Comparison of ENCODE assay signal across 9 cellular contexts in the genomic region with DNA sequence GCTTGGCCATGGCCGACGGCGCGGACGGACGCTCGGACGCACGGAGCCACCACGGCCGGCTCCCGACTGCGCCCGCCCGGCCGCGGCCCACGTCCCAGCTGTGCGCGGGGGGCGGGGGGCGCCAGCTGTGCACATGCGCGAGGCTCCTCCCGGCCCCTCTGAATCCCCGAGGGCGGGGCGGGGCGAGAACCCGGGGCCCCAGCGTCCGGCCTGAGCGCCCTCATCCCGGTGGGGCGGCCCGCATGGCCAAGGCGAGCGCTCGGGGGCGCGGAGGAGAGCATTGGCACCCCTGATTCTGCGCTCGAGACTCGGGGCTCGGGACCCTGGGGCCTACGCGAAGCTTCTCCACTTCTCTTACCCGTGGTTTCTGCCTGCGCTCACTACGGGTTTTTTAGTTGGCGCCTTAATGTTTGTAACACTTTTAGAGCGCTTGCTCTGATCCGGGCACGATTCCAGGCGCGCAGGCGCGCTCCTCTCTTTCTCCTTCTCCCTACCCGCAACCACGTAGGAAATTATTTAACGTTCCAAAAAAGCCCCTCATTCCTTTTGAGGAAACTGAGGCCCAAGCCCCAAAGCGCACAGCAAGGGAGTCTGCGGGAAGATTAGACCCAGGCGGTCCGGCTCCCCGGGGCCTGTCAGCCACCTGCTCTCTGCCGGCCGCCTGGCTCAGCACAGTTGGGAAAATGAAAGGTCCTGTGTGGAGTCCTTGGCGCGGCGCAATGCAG. TPM values are rescaled to one million over a fixed set of nuclear protein-coding genes. Genes with fewer than 3 reads are reported as not detected.
A peak's percentile ranks its signal among the peaks of the same experiment; 100 is the strongest.
DNase-seq lines count a peak whose midpoint lies in the region; ATAC-seq and TF ChIP-seq lines count a peak whose summit lies in the region.
"Had no signal": no experiment of that assay in that cellular context is flagged by ENCODE, and none has a peak within 500 bp of the region (broad histone marks: within the 10 kb centered on the region; RNA-seq: fewer than 3 reads in every experiment).

A gene with protein sequence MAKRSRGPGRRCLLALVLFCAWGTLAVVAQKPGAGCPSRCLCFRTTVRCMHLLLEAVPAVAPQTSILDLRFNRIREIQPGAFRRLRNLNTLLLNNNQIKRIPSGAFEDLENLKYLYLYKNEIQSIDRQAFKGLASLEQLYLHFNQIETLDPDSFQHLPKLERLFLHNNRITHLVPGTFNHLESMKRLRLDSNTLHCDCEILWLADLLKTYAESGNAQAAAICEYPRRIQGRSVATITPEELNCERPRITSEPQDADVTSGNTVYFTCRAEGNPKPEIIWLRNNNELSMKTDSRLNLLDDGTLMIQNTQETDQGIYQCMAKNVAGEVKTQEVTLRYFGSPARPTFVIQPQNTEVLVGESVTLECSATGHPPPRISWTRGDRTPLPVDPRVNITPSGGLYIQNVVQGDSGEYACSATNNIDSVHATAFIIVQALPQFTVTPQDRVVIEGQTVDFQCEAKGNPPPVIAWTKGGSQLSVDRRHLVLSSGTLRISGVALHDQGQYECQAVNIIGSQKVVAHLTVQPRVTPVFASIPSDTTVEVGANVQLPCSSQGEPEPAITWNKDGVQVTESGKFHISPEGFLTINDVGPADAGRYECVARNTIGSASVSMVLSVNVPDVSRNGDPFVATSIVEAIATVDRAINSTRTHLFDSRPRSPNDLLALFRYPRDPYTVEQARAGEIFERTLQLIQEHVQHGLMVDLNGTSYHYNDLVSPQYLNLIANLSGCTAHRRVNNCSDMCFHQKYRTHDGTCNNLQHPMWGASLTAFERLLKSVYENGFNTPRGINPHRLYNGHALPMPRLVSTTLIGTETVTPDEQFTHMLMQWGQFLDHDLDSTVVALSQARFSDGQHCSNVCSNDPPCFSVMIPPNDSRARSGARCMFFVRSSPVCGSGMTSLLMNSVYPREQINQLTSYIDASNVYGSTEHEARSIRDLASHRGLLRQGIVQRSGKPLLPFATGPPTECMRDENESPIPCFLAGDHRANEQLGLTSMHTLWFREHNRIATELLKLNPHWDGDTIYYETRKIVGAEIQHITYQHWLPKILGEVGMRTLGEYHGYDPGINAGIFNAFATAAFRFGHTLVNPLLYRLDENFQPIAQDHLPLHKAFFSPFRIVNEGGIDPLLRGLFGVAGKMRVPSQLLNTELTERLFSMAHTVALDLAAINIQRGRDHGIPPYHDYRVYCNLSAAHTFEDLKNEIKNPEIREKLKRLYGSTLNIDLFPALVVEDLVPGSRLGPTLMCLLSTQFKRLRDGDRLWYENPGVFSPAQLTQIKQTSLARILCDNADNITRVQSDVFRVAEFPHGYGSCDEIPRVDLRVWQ (N-terminal part only) (minus strand): TSS at position 70 of the 725 bp plus-strand sequence. CDS start 60 bp downstream, at position 10.

- peaks cover 5% of the 10 kb centered on the region for H3K27me3 ChIP-seq in WERI-Rb-1 (ENCODE audit: insufficient read depth, low read depth, severe bottlenecking)

- H3K9me3 ChIP-seq in WERI-Rb-1 (ENCODE audit: severe bottlenecking): no peaks in the 10 kb centered on the region

- H3K36me3 Mint-ChIP-seq in activated T-helper 17 cell treated with anti-CD3 and anti-CD28 coated beads, Interleukin-2, amount 50 U/mL, for 72 hours (ENCODE audit: low read depth): no peaks in the 10 kb centered on the region
- H3K36me3 Mint-ChIP-seq: CD4-positive, CD25-positive, alpha-beta regulatory T cell had no signal

- H3K4me3 Mint-ChIP-seq in activated T-helper 17 cell treated with anti-CD3 and anti-CD28 coated beads, Interleukin-2, amount 50 U/mL, for 72 hours: no peak within 1 kb of the TSS

- DNase-seq in NCI-H1417 (lab: John Stamatoyannopoulos, UW) (peak; percentile 46 to 90 (median 88)), NCI-H1417 treated with DMSO at 0.1 percent for 48 hours (lab: John Stamatoyannopoulos, UW) (no peak), WERI-Rb-1 (peak; percentile 60), glomerular endothelial cell (ENCODE audit: extremely low read depth, low read depth, low spot score) (no peak), omental fat pad (ENCODE audit: low spot score) (no peak), GM10266 (ENCODE audit: extremely low spot score) (no peak)
- DNase-seq in activated CD4-positive, CD25-positive, alpha-beta regulatory T cell (lab: John Stamatoyannopoulos, UW): no peak
- DNase-seq: CD4-positive, CD25-positive, alpha-beta regulatory T cell had no signal

- peak within 1 kb of the TSS; percentile 70 for H3K27ac ChIP-seq in WERI-Rb-1

- peak within 1 kb of the TSS; percentile 59 for H3K4me3 ChIP-seq in WERI-Rb-1 (ENCODE audit: low read depth, low read length)

- H3K36me3 ChIP-seq in WERI-Rb-1: peaks cover 3% of the 10 kb centered on the region

- no peak for TF ChIP-seq CTCF in WERI-Rb-1 (IDR thresholded peaks at IDR 0.05; ENCODE audit: low read depth, low read length)
- no peak for TF ChIP-seq CTCF in omental fat pad (IDR thresholded peaks at IDR 0.05)
- TF ChIP-seq CTCF in GM10266 (IDR thresholded peaks at IDR 0.05; ENCODE audit: control insufficient read depth, insufficient read depth, low read depth, missing control alignments): no peak

- H3K9me3 Mint-ChIP-seq in activated T-helper 17 cell treated with anti-CD3 and anti-CD28 coated beads, Interleukin-2, amount 50 U/mL, for 72 hours: no peaks in the 10 kb centered on the region

- ATAC-seq in omental fat pad (ENCODE audit: low FRiP score): peak; percentile 62
- no peak for ATAC-seq in activated T-helper 17 cell treated with anti-CD3 and anti-CD28 coated beads, Interleukin-2, amount 50 U/mL, for 72 hours (replicated peaks)

- H3K27ac Mint-ChIP-seq in activated T-helper 17 cell treated with anti-CD3 and anti-CD28 coated beads, Interleukin-2, amount 50 U/mL, for 72 hours: no peak within 1 kb of the TSS

- no peaks in the 10 kb centered on the region for H3K4me1 Mint-ChIP-seq in activated T-helper 17 cell treated with anti-CD3 and anti-CD28 coated beads, Interleukin-2, amount 50 U/mL, for 72 hours

- peaks cover 37% of the 10 kb centered on the region for H3K27me3 Mint-ChIP-seq in activated T-helper 17 cell treated with anti-CD3 and anti-CD28 coated beads, Interleukin-2, amount 50 U/mL, for 72 hours

RNA-seq across cellular contexts. Expression of the gene that starts here (rescaled TPM):
- total RNA-seq in glomerular endothelial cell (1,281 and 1,930 TPM in 2 replicates), omental fat pad (100 to 1,000 TPM in 2 of 4 donors, 10 to 100 TPM in 2; 81.2 to 228 (median 112) TPM)
- not detected for total RNA-seq in activated T-helper 17 cell treated with anti-CD3 and anti-CD28 coated beads, Interleukin-2, amount 50 U/mL, for 72 hours

Comparison
In these comparisons a context has a peak if more than half of its experiments do, and no peak if none do; other contexts are left out.
1. RNA of the gene that starts here (total RNA-seq): 1,281 to 1,930 TPM in glomerular endothelial cell and 81.2 to 228 TPM in omental fat pad; not detected in activated T-helper 17 cell treated with anti-CD3 and anti-CD28 coated beads, Interleukin-2, amount 50 U/mL, for 72 hours; every median in the first group is over 10 times any median in the second.
2. DNase-seq: peak in NCI-H1417 (3 of 3) and WERI-Rb-1 (single experiment); none in NCI-H1417 treated with DMSO at 0.1 percent for 48 hours (single experiment), glomerular endothelial cell (single experiment), omental fat pad (single experiment), activated CD4-positive, CD25-positive, alpha-beta regulatory T cell (0 of 4) and GM10266 (single experiment).